In the genomic region with DNA sequence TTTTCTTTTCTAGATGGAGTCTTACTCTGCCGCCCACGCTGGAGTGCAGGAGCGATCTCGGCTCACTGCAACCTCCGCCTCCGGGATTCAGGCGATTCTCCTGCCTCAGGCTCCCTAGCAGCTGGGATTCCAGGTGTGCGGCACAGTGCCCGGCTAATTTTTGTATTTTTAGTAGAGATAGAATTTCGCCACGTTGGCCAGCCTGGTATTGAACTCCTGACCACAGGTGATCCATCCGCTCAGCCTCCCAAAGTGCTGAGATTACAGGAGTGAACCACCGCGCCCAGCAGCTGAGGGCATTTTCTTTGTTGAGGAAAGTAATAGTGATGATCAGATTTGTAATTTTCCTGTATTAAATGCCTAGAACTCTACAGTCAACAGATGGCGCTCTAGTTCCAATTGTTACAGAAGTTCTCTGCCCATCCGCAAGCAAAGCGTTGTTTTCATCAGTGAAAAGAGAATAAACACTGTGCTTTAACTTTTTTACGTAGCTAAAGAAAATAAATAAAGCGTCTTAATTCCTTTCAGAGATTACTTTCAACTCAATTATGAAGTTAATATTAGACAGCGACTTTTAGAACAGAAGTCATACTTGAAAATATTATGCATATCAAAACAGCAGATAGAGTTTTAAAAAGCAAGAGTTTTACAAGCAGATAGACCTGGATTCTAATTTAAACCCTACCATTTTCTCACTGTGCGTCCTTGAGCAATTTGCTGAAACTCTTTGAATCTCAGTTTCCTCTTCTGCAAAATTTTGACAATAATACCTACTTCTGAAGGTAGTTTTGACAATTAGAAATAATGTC, we compare ENCODE assay signal across 8 cellular contexts.
DNase-seq lines count a peak whose midpoint lies in the region; ATAC-seq, FAIRE-seq and TF ChIP-seq lines count a peak whose summit lies in the region.

No MANE protein-coding gene starts in this region.

- FAIRE-seq in D721Med (lab: Jason Lieb, UNC) = peak; percentile 94

- ATAC-seq in GM19452 (IDR thresholded peaks at IDR 0.05; ENCODE audit: unreplicated experiment) = peak; percentile 54
- no peak for ATAC-seq in stimulated activated naive CD8-positive, alpha-beta T cell treated with anti-CD3 and anti-CD28 coated beads, Interleukin-15, amount 100 ng/mL, for 72 hours

- no peaks in the 10 kb centered on the region for H3K9me3 Mint-ChIP-seq in stimulated activated naive CD8-positive, alpha-beta T cell treated with anti-CD3 and anti-CD28 coated beads, Interleukin-15, amount 100 ng/mL, for 72 hours

- DNase-seq in D721Med (ENCODE audit: insufficient read length, low spot score) (no peak), MV-4-11 (lab: John Stamatoyannopoulos, UW) (peak; percentile 27), SHP77 (lab: John Stamatoyannopoulos, UW) (peak; percentile 76 to 78), cerebellum (ENCODE audit: low spot score) (peak; percentile 27), kidney tubule cell (ENCODE audit: low spot score) (peak; percentile 79), NK-92 (lab: John Stamatoyannopoulos, UW; ENCODE audit: unreplicated experiment) (no peak)
- DNase-seq in stimulated activated naive CD8-positive, alpha-beta T cell treated with anti-CD3 and anti-CD28 coated beads, Interleukin-15, amount 100 ng/mL, for 72 hours = peak; percentile 22 to 45

- H3K4me3 Mint-ChIP-seq in stimulated activated naive CD8-positive, alpha-beta T cell treated with anti-CD3 and anti-CD28 coated beads, Interleukin-15, amount 100 ng/mL, for 72 hours = peak overlapping the region; percentile 45 to 62

- peak; percentile 85 for TF ChIP-seq CTCF in D721Med (IDR thresholded peaks at IDR 0.05; ENCODE audit: insufficient read depth, missing control alignments)

- H3K4me1 Mint-ChIP-seq in stimulated activated naive CD8-positive, alpha-beta T cell treated with anti-CD3 and anti-CD28 coated beads, Interleukin-15, amount 100 ng/mL, for 72 hours = peaks cover 16% of the 10 kb centered on the region

- H3K27ac Mint-ChIP-seq in stimulated activated naive CD8-positive, alpha-beta T cell treated with anti-CD3 and anti-CD28 coated beads, Interleukin-15, amount 100 ng/mL, for 72 hours = no peak overlapping the region

- peaks cover 24% of the 10 kb centered on the region for H3K27me3 Mint-ChIP-seq in stimulated activated naive CD8-positive, alpha-beta T cell treated with anti-CD3 and anti-CD28 coated beads, Interleukin-15, amount 100 ng/mL, for 72 hours

Comparison
In these comparisons a context has a peak if more than half of its experiments do, and no peak if none do; other contexts are left out.
1. DNase-seq: peak in MV-4-11 (single experiment), SHP77 (2 of 2), cerebellum (single experiment), kidney tubule cell (single experiment) and stimulated activated naive CD8-positive, alpha-beta T cell treated with anti-CD3 and anti-CD28 coated beads, Interleukin-15, amount 100 ng/mL, for 72 hours (2 of 2); none in D721Med (single experiment) and NK-92 (single experiment).